Comparison of ENCODE assay signal across 9 cellular contexts in genomic region chr2:189178726-189179606, GRCh38. TPM values are rescaled to one million over a fixed set of nuclear protein-coding genes. Genes with fewer than 3 reads are reported as not detected.
A peak's percentile ranks its signal among the peaks of the same experiment; 100 is the strongest.
DNase-seq lines count a peak whose midpoint lies in the region; ATAC-seq and TF ChIP-seq lines count a peak whose summit lies in the region.
"Had no signal": no experiment of that assay in that cellular context is flagged by ENCODE, and none has a peak within 500 bp of the region (broad histone marks: within the 10 kb centered on the region; RNA-seq: fewer than 3 reads in every experiment).

No MANE protein-coding gene starts in this region.

- no peaks in the 10 kb centered on the region for H3K9me3 Mint-ChIP-seq in GM23338
- no peaks in the 10 kb centered on the region for H3K9me3 Mint-ChIP-seq in effector memory CD8-positive, alpha-beta T cell

- H3F3A ChIP-seq in GM23338 (replicated peaks; ENCODE audit: low read depth): no peaks in the 10 kb centered on the region

- peaks cover 3% of the 10 kb centered on the region for H3K27me3 Mint-ChIP-seq in GM23338 (ENCODE audit: insufficient read depth, low read depth, poor library complexity)
- H3K27me3 Mint-ChIP-seq in effector memory CD8-positive, alpha-beta T cell: no peaks in the 10 kb centered on the region

- H3K36me3 Mint-ChIP-seq in GM23338 (ENCODE audit: low read depth): no peaks in the 10 kb centered on the region
- H3K36me3 Mint-ChIP-seq in effector memory CD8-positive, alpha-beta T cell (ENCODE audit: insufficient read depth): no peaks in the 10 kb centered on the region

- peak; percentile 46 for DNase-seq in GM23338 (ENCODE audit: low spot score)
- peak; percentile 10 for DNase-seq in amniotic stem cell (lab: John Stamatoyannopoulos, UW)
- DNase-seq in GM13977 (ENCODE audit: low spot score): no peak
- no peak for DNase-seq in GOT3 (lab: John Stamatoyannopoulos, UW)
- no peak for DNase-seq in effector memory CD8-positive, alpha-beta T cell

- H3K4me1 ChIP-seq in GM23338 (ENCODE audit: insufficient read depth) (peaks cover 27% of the 10 kb centered on the region), iPS-20b (ENCODE audit: insufficient read depth, low read length) (peaks cover 16% of the 10 kb centered on the region), skeletal muscle satellite cell (ENCODE audit: control insufficient read depth, insufficient read depth, low read length) (peaks cover 15% of the 10 kb centered on the region)

- H3K9me3 ChIP-seq in iPS-20b (ENCODE audit: insufficient read depth, low read depth, low read length) (no peaks in the 10 kb centered on the region), skeletal muscle satellite cell (replicated peaks; ENCODE audit: low read length) (no peaks in the 10 kb centered on the region)
- H3K9me3 ChIP-seq: neutrophil had no signal

- H3K27me3 ChIP-seq in GM23338 (ENCODE audit: insufficient read depth): no peaks in the 10 kb centered on the region
- no peaks in the 10 kb centered on the region for H3K27me3 ChIP-seq in iPS-20b (ENCODE audit: insufficient read depth, low read length)
- H3K27me3 ChIP-seq in skeletal muscle satellite cell (ENCODE audit: control insufficient read depth, insufficient read depth, low read length): no peaks in the 10 kb centered on the region

- peak overlapping the region; percentile 81 for H3K4me3 Mint-ChIP-seq in GM23338
- peak overlapping the region in 1 of 2 donors; percentile 5 for H3K4me3 Mint-ChIP-seq in effector memory CD8-positive, alpha-beta T cell

- no peak for TF ChIP-seq CTCF in GM23338 (conservative IDR thresholded peaks at IDR 0.05; ENCODE audit: low read depth in 2 of 2)
- no peak for TF ChIP-seq CTCF in GM13977 (IDR thresholded peaks at IDR 0.05; ENCODE audit: extremely low read depth, insufficient read depth, missing control alignments)

- no peaks in the 10 kb centered on the region for H3K9me2 ChIP-seq in GM23338 (ENCODE audit: insufficient read depth)

- peak overlapping the region; percentile 56 for H2AFZ ChIP-seq in GM23338

- H3K9ac ChIP-seq in iPS-20b (ENCODE audit: low read depth, low read length) (peak overlapping the region; percentile 69; the same call in 1 of the 2 replicates), skeletal muscle satellite cell (ENCODE audit: low read depth, low read length) (peak overlapping the region; percentile 96)

- in situ Hi-C loops in GM13977 (cut with MboI; ENCODE audit: low pct_unique_long_range_greater_than_20kb, low sequenced_read_pairs, unreplicated experiment): no loop called here

- H3K4me2 ChIP-seq in GM23338 (peak overlapping the region; percentile 76), skeletal muscle satellite cell (ENCODE audit: low read length) (peak overlapping the region; percentile 90)

- H3K79me2 ChIP-seq in GM23338 (replicated peaks; ENCODE audit: insufficient read depth): peaks cover 6% of the 10 kb centered on the region; the same call in 1 of the 2 replicates

- no peaks in the 10 kb centered on the region for H4K20me1 ChIP-seq in GM23338 (replicated peaks; ENCODE audit: insufficient read depth)

- peak overlapping the region; percentile 64 for H3K27ac ChIP-seq in GM23338 (ENCODE audit: low read depth)
- peak overlapping the region; percentile 1 for H3K27ac ChIP-seq in iPS-20b (ENCODE audit: low read length)
- H3K27ac ChIP-seq: neutrophil had no signal

- peak overlapping the region; percentile 79 for H3K27ac Mint-ChIP-seq in GM23338
- no peak overlapping the region for H3K27ac Mint-ChIP-seq in effector memory CD8-positive, alpha-beta T cell

- H3K4me3 ChIP-seq in GM23338 (peak overlapping the region; percentile 58), iPS-20b (ENCODE audit: low read length) (peak overlapping the region; percentile 81), skeletal muscle satellite cell (ENCODE audit: low read length) (peak overlapping the region; percentile 83)

- H3K36me3 ChIP-seq in GM23338 (ENCODE audit: insufficient read depth) (no peaks in the 10 kb centered on the region), iPS-20b (ENCODE audit: insufficient read depth, low read depth, low read length) (no peaks in the 10 kb centered on the region), skeletal muscle satellite cell (ENCODE audit: insufficient read depth, low read length) (peaks cover 8% of the 10 kb centered on the region)
- H3K36me3 ChIP-seq: neutrophil had no signal

- H3K4me1 Mint-ChIP-seq in GM23338: peaks cover 34% of the 10 kb centered on the region
- H3K4me1 Mint-ChIP-seq in effector memory CD8-positive, alpha-beta T cell (ENCODE audit: low read depth in 2 of 2): peaks cover 6 to 9% of the 10 kb centered on the region in 2 donors

- ATAC-seq in GM23338 (peak; percentile 83), GM18867 (IDR thresholded peaks at IDR 0.05; ENCODE audit: unreplicated experiment) (no peak)
- ATAC-seq in effector memory CD8-positive, alpha-beta T cell (replicated peaks): no peak

TF ChIP-seq in GM23338, 12 proteins besides CTCF, POLR2A, EP300 and RAD21:
- TF ChIP-seq EZH2phosphoT487 (IDR thresholded peaks at IDR 0.05; ENCODE audit: unreplicated experiment) (no peak), EZH2 (IDR thresholded peaks at IDR 0.05; ENCODE audit: low read depth, unreplicated experiment) (no peak), STAT1 (IDR thresholded peaks at IDR 0.05; ENCODE audit: unreplicated experiment) (no peak), ZNF114 (CRISPR knock-in tag; IDR thresholded peaks at IDR 0.05) (no peak), POLR2AphosphoS5 (IDR thresholded peaks at IDR 0.05; ENCODE audit: low read depth) (no peak), ZNF331 (CRISPR knock-in tag; IDR thresholded peaks at IDR 0.05; ENCODE audit: low read depth) (no peak), ETS1 (IDR thresholded peaks at IDR 0.05) (no peak), NANOG (IDR thresholded peaks at IDR 0.05; ENCODE audit: borderline replicate concordance) (no peak), CREB1 (CRISPR knock-in tag; IDR thresholded peaks at IDR 0.05; ENCODE audit: low read depth) (no peak), JUNB (IDR thresholded peaks at IDR 0.05; ENCODE audit: unreplicated experiment) (no peak)

RNA-seq across cellular contexts. Expression of gene COL5A2, which starts 0.6 kb away (rescaled TPM):
- total RNA-seq in GM23338 (2014; rRNA removed; shearing (Covaris generic)): 19.7 and 20.2 TPM in 2 replicates
- polyA plus RNA-seq in GM23338 (2016; fragmentation: Nextera tagmentation; extraction: Ambion mirVana): 6.0 and 6.7 TPM in 2 replicates
- total RNA-seq in skeletal muscle satellite cell (2012; rRNA removed): 170 and 179 TPM in 2 replicates

Comparison
In these comparisons a context has a peak if more than half of its experiments do, and no peak if none do; other contexts are left out.
1. DNase-seq: peak in GM23338 (single experiment) and amniotic stem cell (single experiment); none in GM13977 (single experiment), GOT3 (single experiment) and effector memory CD8-positive, alpha-beta T cell (0 of 3).
2. Peak in every context shown above with its lines, with median percentiles within 50 percentile points of each other: H3K4me3 ChIP-seq.